Comparison of ENCODE assay signal across 19 cellular contexts in the genomic region with DNA sequence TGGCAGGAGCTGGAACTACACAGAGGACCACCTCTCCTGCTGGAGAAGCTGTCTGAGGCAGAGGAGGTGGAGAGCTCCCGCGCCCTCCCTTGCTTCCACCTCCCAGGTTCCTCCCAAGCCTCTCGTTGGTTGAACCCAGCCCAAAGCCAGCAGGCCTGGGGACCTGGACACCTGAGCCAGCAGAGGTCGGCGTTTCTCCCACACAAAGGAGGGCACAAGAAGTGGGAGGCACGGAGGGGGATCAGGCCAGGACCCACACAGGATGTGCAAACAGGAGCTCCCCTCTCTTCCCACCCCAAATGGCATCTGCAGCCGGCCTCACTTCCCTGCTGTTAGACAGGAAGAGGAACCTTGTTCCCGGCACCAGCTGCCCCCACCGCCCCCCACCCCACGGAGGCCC.
"Had no signal": no experiment of that assay in that cellular context is flagged by ENCODE, and none has a peak within 500 bp of the region (broad histone marks: within the 10 kb centered on the region; RNA-seq: fewer than 3 reads in every experiment).

No MANE protein-coding gene starts in this region.

- H3K36me3 ChIP-seq: colonic mucosa, right atrium auricular region, suprapubic skin, thyroid gland had no signal

- DNase-seq: colonic mucosa; dermis blood vessel endothelial cell; foreskin keratinocyte; immature natural killer cell; left ventricle myocardium superior; mesenchymal stem cell; naive B cell; posterior cingulate gyrus; small intestine; stimulated activated CD4-positive, alpha-beta T cell treated with anti-CD3 and anti-CD28 coated beads, Interleukin-2, amount 100 ng/mL, for 48 hours; stimulated activated CD8-positive, alpha-beta memory T cell treated with anti-CD3 and anti-CD28 coated beads, Interleukin-4, amount 100 ng/mL, for 48 hours; stimulated activated naive CD8-positive, alpha-beta T cell treated with anti-CD3 and anti-CD28 coated beads, Interleukin-15, Interleukin-2, amounts not matched to agents 100 U/mL and 50 U/mL, for 24 hours; thyroid gland had no signal

- H3K4me1 ChIP-seq: colonic mucosa, foreskin keratinocyte, right atrium auricular region, suprapubic skin, thyroid gland had no signal

- H3K9me3 ChIP-seq: colonic mucosa, suprapubic skin, thyroid gland had no signal

- ATAC-seq: foreskin keratinocyte; left ventricle myocardium superior; stimulated activated effector memory CD8-positive, alpha-beta T cell treated with anti-CD3 and anti-CD28 coated beads, Interleukin-12 subunit alpha, Interleukin-12 subunit beta, amount 100 ng/mL, for 72 hours; stimulated activated naive CD8-positive, alpha-beta T cell treated with anti-CD3 and anti-CD28 coated beads, Interleukin-15, Interleukin-2, amounts not matched to agents 100 U/mL and 50 U/mL, for 24 hours had no signal

- H3K4me3 ChIP-seq: colonic mucosa, lung, right atrium auricular region, suprapubic skin, thyroid gland had no signal

- H3K27ac ChIP-seq: colonic mucosa, foreskin keratinocyte, right atrium auricular region, suprapubic skin, thyroid gland had no signal

- H3K27me3 ChIP-seq: colonic mucosa, foreskin keratinocyte, right atrium auricular region, suprapubic skin, thyroid gland had no signal

- FAIRE-seq: keratinocyte, small intestine, urothelium cell line had no signal
